ENCODE assay signal across 20 cellular contexts in genomic region chr18:55502346-55502710, GRCh38.
DNase-seq lines count a peak whose midpoint lies in the region; FAIRE-seq and TF ChIP-seq lines count a peak whose summit lies in the region.
"Had no signal": no experiment of that assay in that cellular context is flagged by ENCODE, and none has a peak within 500 bp of the region (broad histone marks: within the 10 kb centered on the region; RNA-seq: fewer than 3 reads in every experiment).

No MANE protein-coding gene starts in this region.

- H3K27me3 ChIP-seq in right atrium auricular region, result no peaks in the 10 kb centered on the region
- H3K27me3 ChIP-seq in brain microvascular endothelial cell (replicated peaks), result no peaks in the 10 kb centered on the region
- H3K27me3 ChIP-seq: tibial artery had no signal

- TF ChIP-seq POLR2A in H54 (IDR thresholded peaks at IDR 0.05; ENCODE audit: low read depth, low read length), result no peak

- H3K4me3 ChIP-seq in right atrium auricular region, result no peak overlapping the region
- H3K4me3 ChIP-seq in brain microvascular endothelial cell (ENCODE audit: low read depth, low read length), result no peak overlapping the region
- no peak overlapping the region for H3K4me3 ChIP-seq in mesodermal cell (ENCODE audit: extremely low read depth, insufficient read depth, low read length, poor library complexity, severe bottlenecking)
- H3K4me3 ChIP-seq: prostate gland, tibial artery had no signal

- intact Hi-C loops in cardiac septum (cut with DNase I), result loop anchor here (10.0 kb wide), 1 partner anchor 178 kb away; no protein-coding TSS in a partner anchor

- in situ Hi-C loops in brain microvascular endothelial cell (cut with HindIII; ENCODE audit: low pct_ligation_motif_present, low sequenced_read_pairs), result no loop called here

- H3K4me3 Mint-ChIP-seq in glutamatergic neuron (ENCODE audit: unreplicated experiment), result no peak overlapping the region
- H3K4me3 Mint-ChIP-seq: CD4-positive, alpha-beta T cell; natural killer cell; stimulated activated effector memory CD8-positive, alpha-beta T cell treated with anti-CD3 and anti-CD28 coated beads, Interleukin-12 subunit alpha, Interleukin-12 subunit beta, amount 100 ng/mL, for 72 hours had no signal

- H3K9me3 ChIP-seq in right atrium auricular region (no peaks in the 10 kb centered on the region), mesodermal cell (ENCODE audit: control insufficient read depth, low read length) (no peaks in the 10 kb centered on the region)
- H3K9me3 ChIP-seq: prostate gland, tibial artery had no signal

- peaks cover 0 to 25% of the 10 kb centered on the region in 2 donors for H3K4me1 ChIP-seq in right atrium auricular region
- H3K4me1 ChIP-seq in mesodermal cell (ENCODE audit: control insufficient read depth, insufficient read depth, low read length, poor library complexity, severe bottlenecking), result peaks cover 37% of the 10 kb centered on the region
- H3K4me1 ChIP-seq: prostate gland had no signal

- H3K27me3 Mint-ChIP-seq in glutamatergic neuron (ENCODE audit: unreplicated experiment), result peaks cover 2% of the 10 kb centered on the region
- H3K27me3 Mint-ChIP-seq: CD4-positive, alpha-beta T cell had no signal

- FAIRE-seq in H54 (lab: Jason Lieb, UNC), result no peak
- FAIRE-seq: A204.1, GM19239 had no signal

- peaks cover 25% of the 10 kb centered on the region for H3K4me1 Mint-ChIP-seq in glutamatergic neuron (ENCODE audit: low read depth, unreplicated experiment)
- H3K4me1 Mint-ChIP-seq: natural killer cell; stimulated activated effector memory CD8-positive, alpha-beta T cell treated with anti-CD3 and anti-CD28 coated beads, Interleukin-12 subunit alpha, Interleukin-12 subunit beta, amount 100 ng/mL, for 72 hours had no signal

- WGBS in mesodermal cell (ENCODE audit: insufficient coverage in 2 of 2), 2 experiments, result no CpG with 5 or more reads among the region's 1 CpG

- DNase-seq in right atrium auricular region (ENCODE audit: low spot score) (no peak), cardiac septum (ENCODE audit: low spot score) (no peak), brain microvascular endothelial cell (no peak), H54 (ENCODE audit: insufficient read length, low spot score) (no peak), glutamatergic neuron (no peak)
- no peak for DNase-seq in activated naive CD4-positive, alpha-beta T cell (lab: John Stamatoyannopoulos, UW)
- no peak for DNase-seq in stimulated activated CD4-positive, alpha-beta T cell treated with anti-CD3 and anti-CD28 coated beads, Interleukin-2, amount 100 ng/mL, for 24 hours
- DNase-seq: caudate nucleus; CD4-positive, alpha-beta T cell; DMS79; effector CD8-positive, alpha-beta T cell; natural killer cell; NCI-H1694 treated with DMSO at 0.1 percent for 48 hours; T-helper 1 cell; tibial artery had no signal

- no peaks in the 10 kb centered on the region for H3K9me3 Mint-ChIP-seq in glutamatergic neuron (ENCODE audit: unreplicated experiment)
- H3K9me3 Mint-ChIP-seq: CD4-positive, alpha-beta T cell; natural killer cell; stimulated activated effector memory CD8-positive, alpha-beta T cell treated with anti-CD3 and anti-CD28 coated beads, Interleukin-12 subunit alpha, Interleukin-12 subunit beta, amount 100 ng/mL, for 72 hours had no signal

- H3K36me3 Mint-ChIP-seq in glutamatergic neuron (ENCODE audit: unreplicated experiment), result no peaks in the 10 kb centered on the region
- H3K36me3 Mint-ChIP-seq: natural killer cell; stimulated activated effector memory CD8-positive, alpha-beta T cell treated with anti-CD3 and anti-CD28 coated beads, Interleukin-12 subunit alpha, Interleukin-12 subunit beta, amount 100 ng/mL, for 72 hours had no signal

- TF ChIP-seq CTCF in right atrium auricular region (IDR thresholded peaks at IDR 0.05), result no peak
- no peak for TF ChIP-seq CTCF in brain microvascular endothelial cell (IDR thresholded peaks at IDR 0.05; ENCODE audit: low read depth, low read length, missing control alignments)
- TF ChIP-seq CTCF in glutamatergic neuron (IDR thresholded peaks at IDR 0.05; ENCODE audit: partially characterized antibody, unreplicated experiment), result no peak

- H3K27ac Mint-ChIP-seq in glutamatergic neuron (ENCODE audit: unreplicated experiment), result no peak overlapping the region
- H3K27ac Mint-ChIP-seq: CD4-positive, alpha-beta T cell; natural killer cell; stimulated activated effector memory CD8-positive, alpha-beta T cell treated with anti-CD3 and anti-CD28 coated beads, Interleukin-12 subunit alpha, Interleukin-12 subunit beta, amount 100 ng/mL, for 72 hours had no signal

- H3K27ac ChIP-seq in right atrium auricular region (peak overlapping the region; percentile 59 to 62), brain microvascular endothelial cell (peak overlapping the region; percentile 31), mesodermal cell (ENCODE audit: low read depth, low read length, severe bottlenecking) (peak overlapping the region; percentile 83)
- H3K27ac ChIP-seq: prostate gland, tibial artery had no signal

- H3K36me3 ChIP-seq in right atrium auricular region, result no peaks in the 10 kb centered on the region
- no peaks in the 10 kb centered on the region for H3K36me3 ChIP-seq in brain microvascular endothelial cell (replicated peaks)
- peaks cover 6% of the 10 kb centered on the region for H3K36me3 ChIP-seq in mesodermal cell (ENCODE audit: control insufficient read depth, insufficient read depth, low read length)
- H3K36me3 ChIP-seq: prostate gland, tibial artery had no signal

Comparison
In these comparisons a context has a peak if more than half of its experiments do, and no peak if none do; other contexts are left out.
1. H3K27ac ChIP-seq: peak in every context shown above with its lines; median percentile 83 in mesodermal cell; 60 in right atrium auricular region; 31 in brain microvascular endothelial cell.